8 cellular contexts compared by ENCODE assay signal in genomic region chr1:231211005-231211857, GRCh38. TPM values are rescaled to one million over a fixed set of nuclear protein-coding genes. Genes with fewer than 3 reads are reported as not detected.
DNase-seq lines count a peak whose midpoint lies in the region; ATAC-seq lines count a peak whose summit lies in the region.

No MANE protein-coding gene starts in this region.

- H3K9me3 Mint-ChIP-seq in activated CD8-positive, alpha-beta memory T cell treated with anti-CD3 and anti-CD28 coated beads, Interleukin-2, amount 10 ng/mL, durations not matched to agents 7 days and 5 days (ENCODE audit: low read depth) = no peaks in the 10 kb centered on the region

- H3K36me3 Mint-ChIP-seq in activated CD8-positive, alpha-beta memory T cell treated with anti-CD3 and anti-CD28 coated beads, Interleukin-2, amount 10 ng/mL, durations not matched to agents 7 days and 5 days = no peaks in the 10 kb centered on the region

- H3K27ac Mint-ChIP-seq in activated CD8-positive, alpha-beta memory T cell treated with anti-CD3 and anti-CD28 coated beads, Interleukin-2, amount 10 ng/mL, durations not matched to agents 7 days and 5 days = no peak overlapping the region

- peaks cover 8% of the 10 kb centered on the region for H3K4me1 Mint-ChIP-seq in activated CD8-positive, alpha-beta memory T cell treated with anti-CD3 and anti-CD28 coated beads, Interleukin-2, amount 10 ng/mL, durations not matched to agents 7 days and 5 days

- peak overlapping the region; percentile 73 for H3K4me3 Mint-ChIP-seq in activated CD8-positive, alpha-beta memory T cell treated with anti-CD3 and anti-CD28 coated beads, Interleukin-2, amount 10 ng/mL, durations not matched to agents 7 days and 5 days

- peaks cover 3% of the 10 kb centered on the region for H3K27me3 Mint-ChIP-seq in activated CD8-positive, alpha-beta memory T cell treated with anti-CD3 and anti-CD28 coated beads, Interleukin-2, amount 10 ng/mL, durations not matched to agents 7 days and 5 days

- DNase-seq in D341Med (ENCODE audit: low spot score) (peak; percentile 94), HS-27A (ENCODE audit: low read depth) (peak; percentile 33), NK-92 (lab: John Stamatoyannopoulos, UW; ENCODE audit: unreplicated experiment) (peak; percentile 12), epidermal melanocyte (ENCODE audit: insufficient read length, low spot score) (peak; percentile 73), mucosa of gallbladder (ENCODE audit: low spot score) (peak; percentile 81)
- DNase-seq in activated CD8-positive, alpha-beta memory T cell treated with anti-CD3 and anti-CD28 coated beads, Interleukin-2, amount 10 ng/mL, durations not matched to agents 7 days and 5 days = peak; percentile 93
- peak; percentile 86 for DNase-seq in stimulated activated CD8-positive, alpha-beta memory T cell treated with anti-CD3 and anti-CD28 coated beads, Interleukin-4, amount 100 ng/mL, for 24 hours (ENCODE audit: low read depth)

- CTCF ChIA-PET in activated CD8-positive, alpha-beta memory T cell treated with anti-CD3 and anti-CD28 coated beads, Interleukin-2, amount 10 ng/mL, durations not matched to agents 7 days and 5 days (lab: Charles Lee) = interaction anchor here (0.8 to 2.5 kb wide), 11 partner anchors 35 to 570 kb away, joined by 3 to 10 read pairs (median 3); no protein-coding TSS in a partner anchor

- peak; percentile 92 for ATAC-seq in GM21360 (IDR thresholded peaks at IDR 0.05; ENCODE audit: unreplicated experiment)
- ATAC-seq in activated CD8-positive, alpha-beta memory T cell treated with anti-CD3 and anti-CD28 coated beads, Interleukin-2, amount 10 ng/mL, durations not matched to agents 7 days and 5 days = peak; percentile 90

RNA-seq across cellular contexts. Expression of gene GNPAT, which starts 29.8 kb away (rescaled TPM):
- total RNA-seq in activated CD8-positive, alpha-beta memory T cell treated with anti-CD3 and anti-CD28 coated beads, Interleukin-2, amount 10 ng/mL, durations not matched to agents 7 days and 5 days = 10 to 100 TPM; 38.5 to 45.8 TPM
- 39.3 TPM for total RNA-seq in mucosa of gallbladder

RNA-seq across cellular contexts. Expression of gene TRIM67, which starts 49.4 kb away (rescaled TPM):
- total RNA-seq in activated CD8-positive, alpha-beta memory T cell treated with anti-CD3 and anti-CD28 coated beads, Interleukin-2, amount 10 ng/mL, durations not matched to agents 7 days and 5 days = not detected
- total RNA-seq in mucosa of gallbladder = 0.03 TPM

Comparison
In these comparisons a context has a peak if more than half of its experiments do, and no peak if none do; other contexts are left out.
1. Peak in every context shown above with its lines: DNase-seq and ATAC-seq.
2. DNase-seq: peak in every context shown above with its lines; median percentile 94 in D341Med; 93 in activated CD8-positive, alpha-beta memory T cell treated with anti-CD3 and anti-CD28 coated beads, Interleukin-2, amount 10 ng/mL, durations not matched to agents 7 days and 5 days; 86 in stimulated activated CD8-positive, alpha-beta memory T cell treated with anti-CD3 and anti-CD28 coated beads, Interleukin-4, amount 100 ng/mL, for 24 hours; 81 in mucosa of gallbladder; 73 in epidermal melanocyte; 33 in HS-27A; 12 in NK-92.